In the genomic region with DNA sequence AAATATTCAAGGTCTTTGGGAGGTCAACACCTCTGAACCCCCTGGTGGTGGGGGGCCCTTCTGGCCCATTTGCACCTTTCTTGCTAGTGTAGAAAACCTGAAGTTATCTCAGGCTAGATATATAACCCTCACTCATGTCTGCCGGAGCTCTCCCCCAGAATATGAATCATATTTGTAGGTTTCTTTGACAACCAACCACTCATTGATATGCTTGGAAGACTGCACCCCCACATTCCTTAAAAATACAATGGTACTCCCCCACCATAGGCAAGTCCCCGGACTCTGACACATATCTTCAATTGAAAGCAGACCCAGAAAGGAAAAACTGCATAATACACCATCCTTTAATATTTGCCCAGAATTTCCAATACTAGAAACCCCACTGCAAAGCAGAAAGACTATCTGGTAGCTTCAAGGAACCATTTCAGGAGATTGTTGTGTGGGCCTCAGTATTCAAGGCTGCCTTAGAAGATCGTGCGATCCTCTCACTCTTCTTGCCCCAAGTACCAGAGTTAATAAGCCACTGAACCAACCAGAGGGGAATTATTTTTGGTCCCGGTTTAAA, we compare ENCODE assay signal across 2 cellular contexts.
TF ChIP-seq lines count a peak whose summit lies in the region.

No MANE protein-coding gene starts in this region.

TF ChIP-seq in IMR-90, 13 proteins besides CTCF, POLR2A, EP300 and RAD21:
- TF ChIP-seq RFX5 (IDR thresholded peaks at IDR 0.05; ENCODE audit: low read depth, low read length) (no peak), SMC3 (IDR thresholded peaks at IDR 0.05; ENCODE audit: low read depth, low read length) (no peak), NFE2L2 (IDR thresholded peaks at IDR 0.05; ENCODE audit: low read depth, low read length) (no peak)
- TF ChIP-seq, protein P1, sequence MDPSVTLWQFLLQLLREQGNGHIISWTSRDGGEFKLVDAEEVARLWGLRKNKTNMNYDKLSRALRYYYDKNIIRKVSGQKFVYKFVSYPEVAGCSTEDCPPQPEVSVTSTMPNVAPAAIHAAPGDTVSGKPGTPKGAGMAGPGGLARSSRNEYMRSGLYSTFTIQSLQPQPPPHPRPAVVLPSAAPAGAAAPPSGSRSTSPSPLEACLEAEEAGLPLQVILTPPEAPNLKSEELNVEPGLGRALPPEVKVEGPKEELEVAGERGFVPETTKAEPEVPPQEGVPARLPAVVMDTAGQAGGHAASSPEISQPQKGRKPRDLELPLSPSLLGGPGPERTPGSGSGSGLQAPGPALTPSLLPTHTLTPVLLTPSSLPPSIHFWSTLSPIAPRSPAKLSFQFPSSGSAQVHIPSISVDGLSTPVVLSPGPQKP (IDR thresholded peaks at IDR 0.05; ENCODE audit: borderline replicate concordance, low read depth, low read length): no peak

TF ChIP-seq in GM12878, 131 proteins besides CTCF, POLR2A, EP300 and RAD21:
- TF ChIP-seq CREM (IDR thresholded peaks at IDR 0.05; ENCODE audit: low read depth): no peak
- peak; percentile 10; the same call in 1 of the 2 replicates for TF ChIP-seq RUNX3 (IDR thresholded peaks at IDR 0.05; ENCODE audit: low read length)
